38 cellular contexts compared by ENCODE assay signal in the genomic region with DNA sequence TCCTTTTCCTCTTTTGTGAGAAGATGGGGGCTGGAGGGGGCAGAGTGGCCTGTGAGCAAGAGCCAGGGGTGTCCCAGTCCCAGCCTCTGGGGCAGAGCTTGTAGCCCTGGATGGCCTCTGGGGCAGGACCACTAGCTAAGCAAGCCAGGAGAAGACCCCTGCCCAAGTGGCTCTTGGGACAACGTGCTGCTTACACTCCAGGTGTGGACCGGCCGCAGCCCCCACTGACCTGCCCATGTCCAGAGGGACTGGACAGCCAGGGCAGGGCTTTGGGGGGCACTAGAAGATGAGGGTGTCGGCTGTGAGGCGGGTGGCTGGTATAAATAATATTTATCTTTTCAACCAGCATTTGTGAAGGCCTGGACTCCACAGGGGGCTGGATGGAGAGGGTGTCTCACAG. TPM values are rescaled to one million over a fixed set of nuclear protein-coding genes. Genes with fewer than 3 reads are reported as not detected.
"Had no signal": no experiment of that assay in that cellular context is flagged by ENCODE, and none has a peak within 500 bp of the region (broad histone marks: within the 10 kb centered on the region; RNA-seq: fewer than 3 reads in every experiment).

No MANE protein-coding gene starts in this region.

- H3K27me3 ChIP-seq: adrenal gland, ascending aorta, body of pancreas, brain microvascular endothelial cell, cardiac muscle cell had no signal

- H3K9me3 ChIP-seq: adrenal gland, ascending aorta, body of pancreas, breast epithelium had no signal

- H3K4me1 ChIP-seq: adrenal gland, ascending aorta, body of pancreas, breast epithelium had no signal

- ATAC-seq: activated naive CD4-positive, alpha-beta T cell treated with anti-CD3 and anti-CD28 coated beads, Interleukin-2, amount 50 U/mL, for 72 hours; activated naive CD8-positive, alpha-beta T cell treated with anti-CD3 and anti-CD28 coated beads, Interleukin-2, amount 50 U/mL, for 24 hours; activated T-cell treated with anti-CD3 and anti-CD28 coated beads, Interleukin-2, amount 50 U/mL, for 4 hours; activated T-cell treated with anti-CD3 and anti-CD28 coated beads, Interleukin-2, amount 50 U/mL, for 72 hours; activated T-helper 17 cell treated with anti-CD3 and anti-CD28 coated beads, Interleukin-2, amount 50 U/mL, for 72 hours; body of pancreas had no signal

- DNase-seq: activated effector memory CD4-positive, alpha-beta T cell treated with anti-CD3 and anti-CD28 coated beads, Interleukin-2, amount 50 U/mL, for 16 hours; activated effector memory CD4-positive, alpha-beta T cell treated with Interleukin-2 at 50 U/mL for 16 hours; activated gamma-delta T cell; activated gamma-delta T cell treated with Interleukin-2 at 50 U/mL for 16 hours; activated naive CD4-positive, alpha-beta T cell; activated naive CD4-positive, alpha-beta T cell treated with anti-CD3 and anti-CD28 coated beads for 36 hours; activated naive CD4-positive, alpha-beta T cell treated with anti-CD3 and anti-CD28 coated beads, Interleukin-2, amount 10 ng/mL, durations not matched to agents 7 days and 5 days; activated naive CD4-positive, alpha-beta T cell treated with anti-CD3 and anti-CD28 coated beads, Interleukin-2, amount 50 U/mL, for 16 hours; activated naive CD4-positive, alpha-beta T cell treated with Interleukin-2 at 50 U/mL for 16 hours; activated naive CD8-positive, alpha-beta T cell treated with anti-CD3 and anti-CD28 coated beads for 36 hours; activated naive CD8-positive, alpha-beta T cell treated with anti-CD3 and anti-CD28 coated beads, Interleukin-2, amount 10 ng/mL, durations not matched to agents 7 days and 5 days; activated naive CD8-positive, alpha-beta T cell treated with anti-CD3 and anti-CD28 coated beads, Interleukin-2, amount 50 U/mL, for 24 hours; activated T-cell treated with anti-CD3 and anti-CD28 coated beads, Interleukin-2, amount 50 U/mL, for 1 hour; activated T-cell treated with anti-CD3 and anti-CD28 coated beads, Interleukin-2, amount 50 U/mL, for 24 hours; activated T-cell treated with anti-CD3 and anti-CD28 coated beads, Interleukin-2, amount 50 U/mL, for 4 hours; activated T-cell treated with anti-CD3 and anti-CD28 coated beads, Interleukin-2, amount 50 U/mL, for 48 hours; activated T-cell treated with anti-CD3 and anti-CD28 coated beads, Interleukin-2, amount 50 U/mL, for 72 hours; adrenal gland; amniotic stem cell; amygdala; anterior cingulate cortex; aorta; body of pancreas; brain microvascular endothelial cell; central memory CD4-positive, alpha-beta T cell; cerebellar nuclear complex had no signal

- FAIRE-seq: astrocyte, bronchial epithelial cell had no signal

- H3K27ac ChIP-seq: adrenal gland, ascending aorta, body of pancreas, brain microvascular endothelial cell, breast epithelium, cardiac muscle cell had no signal

- H3K4me3 ChIP-seq: adrenal gland, ascending aorta, body of pancreas, breast epithelium, cardiac muscle cell had no signal

- H3K36me3 ChIP-seq: adrenal gland, ascending aorta, brain microvascular endothelial cell, breast epithelium, cardiac muscle cell had no signal

RNA-seq across cellular contexts. Expression of a gene that starts 9.2 kb away (rescaled TPM):
- total RNA-seq: activated naive CD4-positive, alpha-beta T cell treated with anti-CD3 and anti-CD28 coated beads for 36 hours; activated naive CD4-positive, alpha-beta T cell treated with anti-CD3 and anti-CD28 coated beads, Interleukin-2, amount 50 U/mL, for 72 hours; activated naive CD8-positive, alpha-beta T cell treated with anti-CD3 and anti-CD28 coated beads for 36 hours; activated naive CD8-positive, alpha-beta T cell treated with anti-CD3 and anti-CD28 coated beads, Interleukin-2, amount 10 ng/mL, durations not matched to agents 7 days and 5 days; activated T-cell treated with anti-CD3 and anti-CD28 coated beads, Interleukin-2, amount 50 U/mL, for 4 hours; activated T-cell treated with anti-CD3 and anti-CD28 coated beads, Interleukin-2, amount 50 U/mL, for 72 hours; activated T-helper 1 cell treated with anti-CD3 and anti-CD28 coated beads, Interleukin-12 subunit alpha, Interleukin-12 subunit beta, Interleukin-2, Interleukin-4 antibody, amounts not matched to agents 30 ng/mL and 10 ng/mL and 1 ng/mL, durations not matched to agents 14 hours and 24 hours and 36 hours; activated T-helper 17 cell treated with anti-CD3 and anti-CD28 coated beads, Interleukin-2, amount 50 U/mL, for 72 hours; activated T-helper 2 cell treated with anti-CD3 and anti-CD28 coated beads, Interferon-gamma antibody, Interleukin-2, Interleukin-4, amounts not matched to agents 10 μg/mL and 5 μg/mL and 100 μg/mL, durations not matched to agents 14 hours and 24 hours and 36 hours; adrenal gland; aorta; ascending aorta; astrocyte; body of pancreas; breast epithelium; bronchial epithelial cell; cardiac septum; chondrocyte had no signal
- polyA plus RNA-seq: adipose tissue, adrenal gland, aorta, cardiac muscle cell had no signal

RNA-seq across cellular contexts. Expression of a gene that starts 51.4 kb away (rescaled TPM):
- total RNA-seq: activated naive CD4-positive, alpha-beta T cell treated with anti-CD3 and anti-CD28 coated beads for 36 hours; activated naive CD8-positive, alpha-beta T cell treated with anti-CD3 and anti-CD28 coated beads for 36 hours; activated naive CD8-positive, alpha-beta T cell treated with anti-CD3 and anti-CD28 coated beads, Interleukin-2, amount 10 ng/mL, durations not matched to agents 7 days and 5 days; activated T-cell treated with anti-CD3 and anti-CD28 coated beads, Interleukin-2, amount 50 U/mL, for 4 hours; activated T-cell treated with anti-CD3 and anti-CD28 coated beads, Interleukin-2, amount 50 U/mL, for 72 hours; activated T-helper 1 cell treated with anti-CD3 and anti-CD28 coated beads, Interleukin-12 subunit alpha, Interleukin-12 subunit beta, Interleukin-2, Interleukin-4 antibody, amounts not matched to agents 30 ng/mL and 10 ng/mL and 1 ng/mL, durations not matched to agents 14 hours and 24 hours and 36 hours; activated T-helper 2 cell treated with anti-CD3 and anti-CD28 coated beads, Interferon-gamma antibody, Interleukin-2, Interleukin-4, amounts not matched to agents 10 μg/mL and 5 μg/mL and 100 μg/mL, durations not matched to agents 14 hours and 24 hours and 36 hours; aorta; ascending aorta; body of pancreas; bronchial epithelial cell; cardiac septum; chondrocyte had no signal
- polyA plus RNA-seq: adrenal gland, aorta, cardiac muscle cell had no signal
